Comparison of ENCODE assay signal across 15 cellular contexts in the genomic region with DNA sequence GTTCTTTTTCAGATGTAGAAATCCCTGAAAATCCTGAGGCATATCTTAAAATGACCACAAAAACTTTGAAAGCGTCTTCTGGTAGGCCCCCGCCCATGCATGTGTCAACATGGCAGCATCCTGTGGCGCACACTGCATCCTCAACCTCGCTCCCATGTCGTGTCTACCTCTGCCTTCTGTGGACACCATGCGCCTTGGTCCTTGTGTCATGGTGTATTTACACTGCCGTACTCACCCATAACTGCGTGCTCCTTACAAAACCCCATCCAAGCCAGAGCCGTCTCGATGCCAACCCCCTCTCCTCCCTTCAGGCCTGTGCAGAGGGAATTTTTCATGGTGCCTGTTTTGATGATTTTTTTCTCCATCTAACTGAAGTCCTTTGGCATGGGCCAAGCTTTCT.
DNase-seq lines count a peak whose midpoint lies in the region; ATAC-seq, FAIRE-seq and TF ChIP-seq lines count a peak whose summit lies in the region.
"Had no signal": no experiment of that assay in that cellular context is flagged by ENCODE, and none has a peak within 500 bp of the region (broad histone marks: within the 10 kb centered on the region; RNA-seq: fewer than 3 reads in every experiment).

No MANE protein-coding gene starts in this region.

- H3K27ac ChIP-seq in left ventricle myocardium inferior (replicated peaks) (peak overlapping the region; percentile 94), GM12878 (ENCODE audit: control insufficient read depth, insufficient read depth) (no peak overlapping the region), psoas muscle (peak overlapping the region; percentile 90), ascending aorta (no peak overlapping the region)
- H3K27ac ChIP-seq: BLaER1 treated with 17β-estradiol and CSF1 and Interleukin-3, amounts not matched to agents 10 nM and 100 nM; Peyer's patch had no signal

- H2AFZ ChIP-seq in GM12878 (ENCODE audit: control insufficient read depth, low read depth, low read length), result no peak overlapping the region

- no peak overlapping the region for H3K4me2 ChIP-seq in GM12878 (ENCODE audit: control insufficient read depth, insufficient read depth)
- H3K4me2 ChIP-seq: BLaER1 treated with 17β-estradiol and CSF1 and Interleukin-3, amounts not matched to agents 10 nM and 100 nM had no signal

- no peak for ATAC-seq in left ventricle myocardium superior
- no peak for ATAC-seq in GM12878
- ATAC-seq in psoas muscle, result peak; percentile 11 to 54 (median 34)
- ATAC-seq: CD8-positive, alpha-beta T cell; HepG2 had no signal

- H3K27me3 ChIP-seq in left ventricle myocardium inferior (ENCODE audit: low read depth) (no peaks in the 10 kb centered on the region), GM12878 (replicated peaks in 1 of 2; ENCODE audit: control insufficient read depth in 2 of 2, insufficient read depth in 2 of 2, low read length in 1 of 2) (no peaks in the 10 kb centered on the region), psoas muscle (ENCODE audit: insufficient read depth in 3 of 3, low read length in 2 of 3) (no peaks in the 10 kb centered on the region), ascending aorta (no peaks in the 10 kb centered on the region)
- H3K27me3 ChIP-seq: BLaER1 treated with 17β-estradiol and CSF1 and Interleukin-3, amounts not matched to agents 10 nM and 100 nM; Peyer's patch had no signal

- 93% methylated on average over 10 of the region's 10 CpGs for WGBS in GM12878 (ENCODE audit: insufficient coverage, insufficient replicate concordance, low lambda C conversion rate, missing lambda C conversion rate)
- 36 to 69% (median 42%) methylated on average over 10 of the region's 10 CpGs for WGBS in psoas muscle, 3 donors

- CTCF ChIA-PET in GM12878 (lab: Yijun Ruan, JAX), result interaction anchor here (0.9 to 1.6 kb wide), 2 partner anchors 11 to 205 kb away, joined by 4 to 5 read pairs; no protein-coding TSS in a partner anchor

- TF ChIP-seq RAD21 in GM12878 (IDR thresholded peaks at IDR 0.05; ENCODE audit: insufficient read depth, low read depth, low read length), result no peak

- DNase-seq in left ventricle myocardium inferior (no peak), left ventricle myocardium superior (no peak), GM12878 (ENCODE audit: low read depth, low spot score) (no peak), psoas muscle (no peak), ascending aorta (ENCODE audit: low spot score in 2 of 2) (no peak), D341Med (ENCODE audit: low spot score) (no peak)
- no peak for DNase-seq in activated CD4-positive, CD25-positive, alpha-beta regulatory T cell (lab: John Stamatoyannopoulos, UW)
- DNase-seq: CD8-positive, alpha-beta T cell; DMS79; KBM-7; NCI-H1694 treated with DMSO at 0.1 percent for 48 hours had no signal

- H3K9ac ChIP-seq in GM12878 (ENCODE audit: control insufficient read depth, insufficient read depth, low read length), result no peak overlapping the region
- H3K9ac ChIP-seq: BLaER1 treated with 17β-estradiol and CSF1 and Interleukin-3, amounts not matched to agents 10 nM and 100 nM had no signal

- no peak for TF ChIP-seq POLR2A in GM12878 (IDR thresholded peaks at IDR 0.05; ENCODE audit: low read depth, low read length)

- no peaks in the 10 kb centered on the region for H3K79me2 ChIP-seq in GM12878 (ENCODE audit: control insufficient read depth, insufficient read depth, low read length)

- SMC1A ChIA-PET in GM12878 (lab: Charles Lee; ENCODE audit: uncharacterized antibody, unreplicated experiment), result interaction anchor here (1.4 to 1.5 kb wide), 2 partner anchors 17 to 21 kb away, joined by 3 to 5 read pairs; no protein-coding TSS in a partner anchor

- H3K4me1 ChIP-seq in left ventricle myocardium inferior (peaks cover 81% of the 10 kb centered on the region), GM12878 (ENCODE audit: control insufficient read depth, insufficient read depth, low read length) (peaks cover 23% of the 10 kb centered on the region), psoas muscle (peaks cover 39% of the 10 kb centered on the region), ascending aorta (peaks cover 0 to 5% of the 10 kb centered on the region in 2 donors)

- H4K20me1 ChIP-seq in GM12878 (ENCODE audit: control insufficient read depth, insufficient read depth), result no peaks in the 10 kb centered on the region
- H4K20me1 ChIP-seq: BLaER1 treated with 17β-estradiol and CSF1 and Interleukin-3, amounts not matched to agents 10 nM and 100 nM had no signal

- TF ChIP-seq EP300 in GM12878 (IDR thresholded peaks at IDR 0.05; ENCODE audit: borderline replicate concordance in 1 of 2, control insufficient read depth in 1 of 2, low read depth in 2 of 2, low read length in 2 of 2), result no peak

- H3K9me3 ChIP-seq in left ventricle myocardium inferior (replicated peaks), result no peaks in the 10 kb centered on the region
- no peaks in the 10 kb centered on the region for H3K9me3 ChIP-seq in GM12878 (replicated peaks; ENCODE audit: control insufficient read depth, insufficient read depth, low read length)
- no peaks in the 10 kb centered on the region for H3K9me3 ChIP-seq in psoas muscle
- H3K9me3 ChIP-seq in ascending aorta, result no peaks in the 10 kb centered on the region
- H3K9me3 ChIP-seq: BLaER1 treated with 17β-estradiol and CSF1 and Interleukin-3, amounts not matched to agents 10 nM and 100 nM; Peyer's patch had no signal

- in situ Hi-C loops in GM12878 (cut with MboI), result no loop called here

- intact Hi-C loops in left ventricle myocardium inferior (cut with micrococcal nuclease), result no loop called here
- intact Hi-C loops in left ventricle myocardium superior (cut with micrococcal nuclease), result no loop called here
- intact Hi-C loops in GM12878 (cut with micrococcal nuclease; ENCODE audit: unreplicated experiment), result no loop called here
- intact Hi-C loops in psoas muscle (cut with DNase I), result loop anchor here in 1 of 2 donors (5.0 to 10.0 kb wide), 2 partner anchors 80 to 98 kb away; partner anchors contain the start of gene ESR2
- intact Hi-C loops in ascending aorta (cut with DNase I), result no loop called here

- RAD21 ChIA-PET in GM12878 (lab: Charles Lee; ENCODE audit: unreplicated experiment), result no interaction called here

- TF ChIP-seq CTCF in left ventricle myocardium inferior (IDR thresholded peaks at IDR 0.05; ENCODE audit: borderline replicate concordance) (no peak), GM12878 (IDR thresholded peaks at IDR 0.05 in 2 of 3, conservative IDR thresholded peaks at IDR 0.05 in 1 of 3; ENCODE audit: control insufficient read depth in 2 of 3, extremely low read depth in 1 of 3, insufficient read depth in 1 of 3, low read depth in 3 of 3, low read length in 3 of 3) (no peak), psoas muscle (IDR thresholded peaks at IDR 0.05) (no peak), ascending aorta (IDR thresholded peaks at IDR 0.05) (no peak)

- peak overlapping the region; percentile 68 for H3K4me3 ChIP-seq in left ventricle myocardium inferior
- no peak overlapping the region for H3K4me3 ChIP-seq in GM12878
- H3K4me3 ChIP-seq in psoas muscle, result peak overlapping the region; percentile 78
- no peak overlapping the region for H3K4me3 ChIP-seq in ascending aorta
- H3K4me3 ChIP-seq: BLaER1 treated with 17β-estradiol and CSF1 and Interleukin-3, amounts not matched to agents 10 nM and 100 nM; Peyer's patch had no signal

- peaks cover 92% of the 10 kb centered on the region for H3K36me3 ChIP-seq in left ventricle myocardium inferior
- H3K36me3 ChIP-seq in GM12878 (ENCODE audit: control insufficient read depth in 2 of 2, insufficient read depth in 2 of 2, low read length in 1 of 2), result peaks cover 3 to 36% of the 10 kb centered on the region in 2 experiments
- peaks cover 4 to 98% of the 10 kb centered on the region in 2 donors for H3K36me3 ChIP-seq in psoas muscle (ENCODE audit: insufficient read depth in 1 of 2, low read depth in 1 of 2)
- H3K36me3 ChIP-seq in ascending aorta, result peaks cover 69 to 95% of the 10 kb centered on the region in 2 donors

- POLR2A ChIA-PET in GM12878 (lab: Charles Lee), result no interaction called here

- FAIRE-seq in GM12878 (lab: Jason Lieb, UNC), result no peak
- FAIRE-seq: H1, HepG2 had no signal

- no TSS peak for BruUV-seq in GM12878 (replicated peaks; lab: Mats Ljungman, UMichigan)

TF ChIP-seq in GM12878, 131 proteins besides CTCF, POLR2A, EP300 and RAD21 (continues in another document):
- TF ChIP-seq, protein P1, sequence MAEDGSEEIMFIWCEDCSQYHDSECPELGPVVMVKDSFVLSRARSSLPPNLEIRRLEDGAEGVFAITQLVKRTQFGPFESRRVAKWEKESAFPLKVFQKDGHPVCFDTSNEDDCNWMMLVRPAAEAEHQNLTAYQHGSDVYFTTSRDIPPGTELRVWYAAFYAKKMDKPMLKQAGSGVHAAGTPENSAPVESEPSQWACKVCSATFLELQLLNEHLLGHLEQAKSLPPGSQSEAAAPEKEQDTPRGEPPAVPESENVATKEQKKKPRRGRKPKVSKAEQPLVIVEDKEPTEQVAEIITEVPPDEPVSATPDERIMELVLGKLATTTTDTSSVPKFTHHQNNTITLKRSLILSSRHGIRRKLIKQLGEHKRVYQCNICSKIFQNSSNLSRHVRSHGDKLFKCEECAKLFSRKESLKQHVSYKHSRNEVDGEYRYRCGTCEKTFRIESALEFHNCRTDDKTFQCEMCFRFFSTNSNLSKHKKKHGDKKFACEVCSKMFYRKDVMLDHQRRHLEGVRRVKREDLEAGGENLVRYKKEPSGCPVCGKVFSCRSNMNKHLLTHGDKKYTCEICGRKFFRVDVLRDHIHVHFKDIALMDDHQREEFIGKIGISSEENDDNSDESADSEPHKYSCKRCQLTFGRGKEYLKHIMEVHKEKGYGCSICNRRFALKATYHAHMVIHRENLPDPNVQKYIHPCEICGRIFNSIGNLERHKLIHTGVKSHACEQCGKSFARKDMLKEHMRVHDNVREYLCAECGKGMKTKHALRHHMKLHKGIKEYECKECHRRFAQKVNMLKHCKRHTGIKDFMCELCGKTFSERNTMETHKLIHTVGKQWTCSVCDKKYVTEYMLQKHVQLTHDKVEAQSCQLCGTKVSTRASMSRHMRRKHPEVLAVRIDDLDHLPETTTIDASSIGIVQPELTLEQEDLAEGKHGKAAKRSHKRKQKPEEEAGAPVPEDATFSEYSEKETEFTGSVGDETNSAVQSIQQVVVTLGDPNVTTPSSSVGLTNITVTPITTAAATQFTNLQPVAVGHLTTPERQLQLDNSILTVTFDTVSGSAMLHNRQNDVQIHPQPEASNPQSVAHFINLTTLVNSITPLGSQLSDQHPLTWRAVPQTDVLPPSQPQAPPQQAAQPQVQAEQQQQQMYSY (CRISPR knock-in tag; IDR thresholded peaks at IDR 0.05), result no peak
- no peak for TF ChIP-seq KLF5 (IDR thresholded peaks at IDR 0.05; ENCODE audit: partially characterized antibody)

Comparison
In these comparisons a context has a peak if more than half of its experiments do, and no peak if none do; other contexts are left out.
1. H3K27ac ChIP-seq: peak in left ventricle myocardium inferior (single experiment) and psoas muscle (single experiment); none in GM12878 (single experiment) and ascending aorta (0 of 2).
2. H3K4me3 ChIP-seq: peak in left ventricle myocardium inferior (single experiment) and psoas muscle (single experiment); none in GM12878 (single experiment) and ascending aorta (0 of 2).
3. ATAC-seq: peak in psoas muscle (4 of 4); none in left ventricle myocardium superior (single experiment) and GM12878 (single experiment).